In the genomic region with DNA sequence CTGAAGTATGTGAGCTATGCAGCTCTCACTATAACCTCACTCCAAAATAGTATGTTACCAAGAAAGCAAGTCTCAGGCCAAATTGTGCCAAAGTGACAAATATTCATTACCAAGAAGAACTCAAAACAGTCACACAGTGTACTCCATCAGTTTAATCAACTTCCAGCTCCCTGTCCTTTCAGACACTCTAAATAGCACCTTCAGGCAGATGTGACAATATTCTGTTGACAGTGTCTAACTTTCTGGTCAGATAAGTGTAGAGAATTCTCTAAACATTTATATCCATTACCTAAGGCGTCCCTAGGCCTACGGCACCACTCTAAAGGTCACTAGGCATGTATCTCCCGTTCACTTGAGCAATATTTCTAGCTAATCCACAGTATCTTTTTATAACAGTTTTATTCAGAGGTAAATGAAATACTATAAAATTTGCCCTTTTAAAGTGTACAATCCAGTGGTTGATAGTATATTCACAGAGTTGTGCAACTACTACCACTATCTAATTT, we compare ENCODE assay signal across 27 cellular contexts. TPM values are rescaled to one million over a fixed set of nuclear protein-coding genes. Genes with fewer than 3 reads are reported as not detected.
"Had no signal": no experiment of that assay in that cellular context is flagged by ENCODE, and none has a peak within 500 bp of the region (broad histone marks: within the 10 kb centered on the region; RNA-seq: fewer than 3 reads in every experiment).

No MANE protein-coding gene starts in this region.

- H3K27me3 Mint-ChIP-seq: activated CD8-positive, alpha-beta T cell treated with anti-CD3 and anti-CD28 coated beads for 36 hours; activated naive CD8-positive, alpha-beta T cell treated with anti-CD3 and anti-CD28 coated beads, Interleukin-2, amount 10 ng/mL, durations not matched to agents 7 days and 5 days had no signal

- ATAC-seq: activated CD4-positive, CD25-positive, alpha-beta regulatory T cell treated with anti-CD3 and anti-CD28 coated beads, Interleukin-2, amount 50 U/mL, for 24 hours; activated CD8-positive, alpha-beta T cell treated with anti-CD3 and anti-CD28 coated beads for 36 hours had no signal

- DNase-seq: activated CD4-positive, alpha-beta T cell treated with anti-CD3 and anti-CD28 coated beads for 4 hours; activated CD8-positive, alpha-beta memory T cell treated with anti-CD3 and anti-CD28 coated beads, Interleukin-2, amount 50 U/mL, for 48 hours; activated CD8-positive, alpha-beta T cell treated with anti-CD3 and anti-CD28 coated beads for 36 hours; activated naive CD4-positive, alpha-beta T cell treated with anti-CD3 and anti-CD28 coated beads, Interleukin-2, amount 50 U/mL, for 16 hours; activated naive CD8-positive, alpha-beta T cell treated with anti-CD3 and anti-CD28 coated beads, Interleukin-2, amount 10 ng/mL, durations not matched to agents 7 days and 5 days; activated T-cell treated with anti-CD3 and anti-CD28 coated beads, Interleukin-2, amount 50 U/mL, for 1 hour; adrenal gland; anterior cingulate cortex; caudate nucleus; KBM-7; NCI-H1092; NCI-H1417; NCI-H1694; NCI-H2029; NCI-H2107; NCI-H2171 treated with DMSO at 0.1 percent for 48 hours; NCI-H345; NCI-H510A; NCI-H526 treated with DMSO at 0.1 percent for 48 hours; NCI-H82; SJCRH30; SK-N-SH; T-helper 1 cell; WERI-Rb-1 had no signal

- H3K9me3 Mint-ChIP-seq: activated CD8-positive, alpha-beta T cell treated with anti-CD3 and anti-CD28 coated beads for 36 hours; activated naive CD8-positive, alpha-beta T cell treated with anti-CD3 and anti-CD28 coated beads, Interleukin-2, amount 10 ng/mL, durations not matched to agents 7 days and 5 days had no signal

- H3K4me1 Mint-ChIP-seq: activated naive CD8-positive, alpha-beta T cell treated with anti-CD3 and anti-CD28 coated beads, Interleukin-2, amount 10 ng/mL, durations not matched to agents 7 days and 5 days had no signal

- H3K4me3 ChIP-seq: adrenal gland, SJCRH30 had no signal

- H3K36me3 Mint-ChIP-seq: activated naive CD8-positive, alpha-beta T cell treated with anti-CD3 and anti-CD28 coated beads, Interleukin-2, amount 10 ng/mL, durations not matched to agents 7 days and 5 days had no signal

- H3K4me3 Mint-ChIP-seq: activated CD8-positive, alpha-beta T cell treated with anti-CD3 and anti-CD28 coated beads for 36 hours; activated naive CD8-positive, alpha-beta T cell treated with anti-CD3 and anti-CD28 coated beads, Interleukin-2, amount 10 ng/mL, durations not matched to agents 7 days and 5 days had no signal

- H3K27ac Mint-ChIP-seq: activated CD8-positive, alpha-beta T cell treated with anti-CD3 and anti-CD28 coated beads for 36 hours; activated naive CD8-positive, alpha-beta T cell treated with anti-CD3 and anti-CD28 coated beads, Interleukin-2, amount 10 ng/mL, durations not matched to agents 7 days and 5 days had no signal

RNA-seq across cellular contexts. Expression of a gene that starts 21.7 kb away (rescaled TPM):
- total RNA-seq: LHCN-M2, OCI-LY7, SJCRH30 had no signal
